ENCODE assay signal across 20 cellular contexts in the genomic region with DNA sequence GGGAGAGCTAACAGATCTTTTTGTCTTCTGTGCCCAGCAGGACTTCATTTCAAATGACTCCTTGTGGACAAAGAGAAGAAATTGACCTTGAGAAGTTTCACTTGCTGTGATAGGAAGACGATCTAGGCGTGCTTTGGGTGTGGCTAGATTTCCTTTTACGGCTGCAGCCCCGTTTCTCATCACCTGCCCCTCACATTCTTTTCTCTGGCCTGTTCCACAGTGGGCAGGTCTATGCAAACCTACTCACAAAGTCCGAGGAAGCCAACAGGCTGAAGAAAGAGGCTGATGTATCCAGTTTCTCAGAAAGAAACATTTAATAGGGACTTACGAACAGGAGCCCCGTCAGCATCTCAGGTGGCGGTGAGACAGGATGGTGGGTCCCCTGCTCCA.
"Had no signal": no experiment of that assay in that cellular context is flagged by ENCODE, and none has a peak within 500 bp of the region (broad histone marks: within the 10 kb centered on the region; RNA-seq: fewer than 3 reads in every experiment).

No MANE protein-coding gene starts in this region.

- H3K36me3 ChIP-seq: colonic mucosa, gastrocnemius medialis, left ventricle myocardium inferior, neutrophil, spleen had no signal

- H3K4me3 ChIP-seq: colonic mucosa, gastrocnemius medialis, left ventricle myocardium inferior, spleen had no signal

- H3K9me3 ChIP-seq: colonic mucosa, gastrocnemius medialis, left ventricle myocardium inferior, neutrophil, spleen had no signal

- H3K27ac ChIP-seq: colonic mucosa, gastrocnemius medialis, left ventricle myocardium inferior, neutrophil had no signal

- ATAC-seq: naive thymus-derived CD4-positive, alpha-beta T cell; stimulated activated memory B cell treated with anti-CD40 and anti-IgM and Interleukin-4, amounts not matched to agents 10 μg/mL and 1 μg/mL and 100 μg/mL, for 72 hours; stimulated activated naive CD8-positive, alpha-beta T cell treated with anti-CD3 and anti-CD28 coated beads, Interleukin-15, amount 100 ng/mL, for 72 hours had no signal

- H3K4me1 ChIP-seq: colonic mucosa, spleen had no signal

- H3K27me3 ChIP-seq: colonic mucosa, gastrocnemius medialis, neutrophil, spleen had no signal

- DNase-seq: cerebellar nuclear complex; colonic mucosa; effector CD4-positive, alpha-beta T cell; endodermal cell; gastrocnemius medialis; glutamatergic neuron; islet precursor cell; mesendoderm; naive thymus-derived CD4-positive, alpha-beta T cell; posterior cingulate gyrus; spleen; stimulated activated CD4-positive, alpha-beta T cell treated with anti-CD3 and anti-CD28 coated beads, Interleukin-15, amount 100 ng/mL, for 24 hours; stimulated activated CD4-positive, alpha-beta T cell treated with anti-CD3 and anti-CD28 coated beads, Interleukin-1b, Interleukin-23, amount 100 ng/mL, for 48 hours; stimulated activated CD4-positive, alpha-beta T cell treated with anti-CD3 and anti-CD28 coated beads, Interleukin-4, amount 100 ng/mL, for 24 hours; stimulated activated naive CD8-positive, alpha-beta T cell treated with anti-CD3 and anti-CD28 coated beads, Interleukin-15, amount 100 ng/mL, for 72 hours; substantia nigra; trophoblast cell had no signal
